ENCODE assay signal across 23 cellular contexts in genomic region chr6:45661667-45662066, GRCh38.
A peak's percentile ranks its signal among the peaks of the same experiment; 100 is the strongest.
DNase-seq lines count a peak whose midpoint lies in the region; ATAC-seq, FAIRE-seq and TF ChIP-seq lines count a peak whose summit lies in the region.
"Had no signal": no experiment of that assay in that cellular context is flagged by ENCODE, and none has a peak within 500 bp of the region (broad histone marks: within the 10 kb centered on the region; RNA-seq: fewer than 3 reads in every experiment).

No MANE protein-coding gene starts in this region.

- H3K79me2 ChIP-seq in fibroblast of lung (ENCODE audit: control insufficient read depth, insufficient read depth, low read length) (no peaks in the 10 kb centered on the region), HepG2 (ENCODE audit: insufficient read depth, low read length) (no peaks in the 10 kb centered on the region)

- H2AFZ ChIP-seq in fibroblast of lung (ENCODE audit: low read length) (no peak overlapping the region), HepG2 (ENCODE audit: low read length) (no peak overlapping the region)

- no peaks in the 10 kb centered on the region for H3K36me3 ChIP-seq in fibroblast of lung (ENCODE audit: control insufficient read depth, insufficient read depth, low read length)
- H3K36me3 ChIP-seq in gastroesophageal sphincter, result no peaks in the 10 kb centered on the region
- H3K36me3 ChIP-seq in HepG2 (replicated peaks in 1 of 2; ENCODE audit: control insufficient read depth in 1 of 2, insufficient read depth in 2 of 2, low read length in 2 of 2), result no peaks in the 10 kb centered on the region
- H3K36me3 ChIP-seq: esophagus squamous epithelium, right lobe of liver, upper lobe of right lung had no signal

- no peak for FAIRE-seq in HepG2 (lab: Jason Lieb, UNC)
- FAIRE-seq: A549 had no signal

- peaks cover 71% of the 10 kb centered on the region for H3K4me1 Mint-ChIP-seq in T-helper 2 cell treated with Interferon-gamma antibody and Interleukin-4, amounts not matched to agents 5 μg/mL and 100 μg/mL, for 36 hours (ENCODE audit: low read depth)

- ATAC-seq in gastroesophageal sphincter (no peak), GM19351 (IDR thresholded peaks at IDR 0.05; ENCODE audit: unreplicated experiment) (no peak), HepG2 (no peak)
- ATAC-seq: A549; activated CD4-positive, alpha-beta T cell treated with anti-CD3 and anti-CD28 coated beads for 36 hours; right lobe of liver; upper lobe of right lung had no signal

- no peak for TF ChIP-seq RAD21 in HepG2 (CRISPR knock-in tag; IDR thresholded peaks at IDR 0.05)

- no peaks in the 10 kb centered on the region for H3K27me3 ChIP-seq in fibroblast of lung (ENCODE audit: control insufficient read depth, insufficient read depth, low read length)
- peaks cover 52% of the 10 kb centered on the region for H3K27me3 ChIP-seq in gastroesophageal sphincter
- H3K27me3 ChIP-seq in HepG2 (ENCODE audit: control insufficient read depth in 1 of 2, insufficient read depth in 2 of 2, low read length in 2 of 2), result peaks cover 6 to 37% of the 10 kb centered on the region in 2 experiments
- H3K27me3 ChIP-seq: right lobe of liver had no signal

- in situ Hi-C loops in G401 (cut with HindIII; ENCODE audit: low sequenced_read_pairs) (no loop called here), HepG2 (cut with HindIII; ENCODE audit: extremely low pct_ligation_motif_present, low pct_unique_long_range_greater_than_20kb) (no loop called here)

- H3K4me3 ChIP-seq in fibroblast of lung (replicated peaks in 1 of 4; ENCODE audit: control extremely low read depth in 1 of 4, insufficient read depth in 1 of 4, low read depth in 3 of 4, low read length in 4 of 4) (no peak overlapping the region), gastroesophageal sphincter (no peak overlapping the region), HepG2 (replicated peaks in 1 of 3; ENCODE audit: insufficient read depth in 1 of 3, low read depth in 2 of 3, low read length in 3 of 3) (no peak overlapping the region)
- H3K4me3 ChIP-seq: A549, esophagus squamous epithelium, right lobe of liver, upper lobe of right lung had no signal

- DNase-seq in T-helper 2 cell treated with Interferon-gamma antibody and Interleukin-4, amounts not matched to agents 5 μg/mL and 100 μg/mL, for 36 hours (ENCODE audit: low spot score), result no peak
- DNase-seq in T-helper 2 cell, result no peak
- DNase-seq in RPMI7951 (ENCODE audit: low read depth), result peak; percentile 80
- peak; percentile 72 to 88 for DNase-seq in fibroblast of lung (ENCODE audit: low read depth in 2 of 2)
- no peak for DNase-seq in G401 (ENCODE audit: low spot score)
- no peak for DNase-seq in HepG2 (ENCODE audit: low spot score)
- DNase-seq: activated CD4-positive, alpha-beta T cell treated with anti-CD3 and anti-CD28 coated beads for 36 hours; activated T-cell treated with anti-CD3 and anti-CD28 coated beads, Interleukin-2, amount 50 U/mL, for 48 hours; anterior cingulate cortex; COR-L47; dermis blood vessel endothelial cell; esophagus squamous epithelium; H9; KG1; NCI-H1417; right lobe of liver; stimulated activated naive CD4-positive, alpha-beta T cell; upper lobe of right lung had no signal

- POLR2A ChIA-PET in HepG2 (lab: Yijun Ruan, JAX), result no interaction called here

- H4K20me1 ChIP-seq in fibroblast of lung (ENCODE audit: control insufficient read depth, extremely low read depth, insufficient read depth, low read length) (no peaks in the 10 kb centered on the region), HepG2 (ENCODE audit: insufficient read depth, low read length) (no peaks in the 10 kb centered on the region)

- H3K36me3 Mint-ChIP-seq in T-helper 2 cell treated with Interferon-gamma antibody and Interleukin-4, amounts not matched to agents 5 μg/mL and 100 μg/mL, for 36 hours (ENCODE audit: low read depth), result peaks cover 11% of the 10 kb centered on the region
- H3K36me3 Mint-ChIP-seq: memory B cell had no signal

- H3K9ac ChIP-seq in fibroblast of lung (ENCODE audit: insufficient read depth, low read length) (no peak overlapping the region), HepG2 (ENCODE audit: insufficient read depth, low read depth, low read length) (no peak overlapping the region)

- intact Hi-C loops in HepG2 (cut with micrococcal nuclease; ENCODE audit: unreplicated experiment), result no loop called here

- peaks cover 17% of the 10 kb centered on the region for H3K4me1 ChIP-seq in fibroblast of lung (ENCODE audit: control insufficient read depth, extremely low read depth, insufficient read depth, low read length)
- peaks cover 0 to 13% (median 0%) of the 10 kb centered on the region in 3 donors for H3K4me1 ChIP-seq in gastroesophageal sphincter
- H3K4me1 ChIP-seq in HepG2 (ENCODE audit: insufficient read depth, low read length), result no peaks in the 10 kb centered on the region
- H3K4me1 ChIP-seq: upper lobe of right lung had no signal

- TF ChIP-seq EP300 in gastroesophageal sphincter (IDR thresholded peaks at IDR 0.05) (no peak), HepG2 (IDR thresholded peaks at IDR 0.05; ENCODE audit: low read depth in 2 of 2, low read length in 2 of 2) (no peak), HepG2 (CRISPR knock-in tag; IDR thresholded peaks at IDR 0.05; ENCODE audit: borderline replicate concordance) (no peak)

- H3K4me3 Mint-ChIP-seq in T-helper 2 cell treated with Interferon-gamma antibody and Interleukin-4, amounts not matched to agents 5 μg/mL and 100 μg/mL, for 36 hours, result no peak overlapping the region
- H3K4me3 Mint-ChIP-seq: activated CD4-positive, alpha-beta T cell treated with anti-CD3 and anti-CD28 coated beads for 36 hours; H9; memory B cell; neural crest cell had no signal

- no TSS peak for BruUV-seq in HepG2 (replicated peaks; lab: Mats Ljungman, UMichigan)

- WGBS in gastroesophageal sphincter (ENCODE audit: low coverage in 1 of 2), 2 donors, result 40% methylated on average over 1 of the region's 6 CpGs; no CpG with 5 or more reads in 1 of the 2 donors
- WGBS in HepG2 (ENCODE audit: low lambda C conversion rate), result 7% methylated on average over 6 of the region's 6 CpGs

- no peaks in the 10 kb centered on the region for H3K9me3 ChIP-seq in fibroblast of lung (ENCODE audit: control insufficient read depth, insufficient read depth, low read depth, low read length)
- H3K9me3 ChIP-seq in gastroesophageal sphincter, result no peaks in the 10 kb centered on the region
- H3K9me3 ChIP-seq in HepG2 (ENCODE audit: low read length), result no peaks in the 10 kb centered on the region
- H3K9me3 ChIP-seq: esophagus squamous epithelium, right lobe of liver, upper lobe of right lung had no signal

- TF ChIP-seq CTCF in fibroblast of lung (conservative IDR thresholded peaks at IDR 0.05 in 1 of 2, IDR thresholded peaks at IDR 0.05 in 1 of 2; ENCODE audit: low read depth in 1 of 2, low read length in 2 of 2) (no peak), gastroesophageal sphincter (IDR thresholded peaks at IDR 0.05) (no peak), HepG2 (CRISPR knock-in tag; IDR thresholded peaks at IDR 0.05) (no peak)

- no peak for TF ChIP-seq POLR2A in gastroesophageal sphincter (IDR thresholded peaks at IDR 0.05)
- no peak for TF ChIP-seq POLR2A in HepG2 (IDR thresholded peaks at IDR 0.05; ENCODE audit: insufficient read depth in 1 of 2, low read depth in 2 of 2, low read length in 2 of 2)

- peaks cover 2% of the 10 kb centered on the region for H3K27me3 Mint-ChIP-seq in T-helper 2 cell treated with Interferon-gamma antibody and Interleukin-4, amounts not matched to agents 5 μg/mL and 100 μg/mL, for 36 hours (ENCODE audit: low read depth)

- H3K27ac ChIP-seq in fibroblast of lung (ENCODE audit: insufficient read depth, low read length), result no peak overlapping the region
- H3K27ac ChIP-seq in gastroesophageal sphincter, result no peak overlapping the region
- no peak overlapping the region for H3K27ac ChIP-seq in HepG2 (ENCODE audit: extremely low read length, insufficient read depth, low read length)
- H3K27ac ChIP-seq: esophagus squamous epithelium, right lobe of liver, upper lobe of right lung had no signal

- peaks cover 6% of the 10 kb centered on the region for H3K9me3 Mint-ChIP-seq in T-helper 2 cell treated with Interferon-gamma antibody and Interleukin-4, amounts not matched to agents 5 μg/mL and 100 μg/mL, for 36 hours
- H3K9me3 Mint-ChIP-seq: memory B cell, neural crest cell had no signal

- CTCF ChIA-PET in HepG2 (lab: Yijun Ruan, JAX; ENCODE audit: low intra/inter-chr PET ratio, low total read pairs), result no interaction called here

- H3K4me2 ChIP-seq in fibroblast of lung (ENCODE audit: extremely low read depth, insufficient read depth, low read length), result no peak overlapping the region
- no peak overlapping the region for H3K4me2 ChIP-seq in HepG2 (ENCODE audit: low read depth, low read length)
- H3K4me2 ChIP-seq: A549 had no signal

- peak overlapping the region; percentile 39 for H3K27ac Mint-ChIP-seq in T-helper 2 cell treated with Interferon-gamma antibody and Interleukin-4, amounts not matched to agents 5 μg/mL and 100 μg/mL, for 36 hours
- H3K27ac Mint-ChIP-seq: activated CD4-positive, alpha-beta T cell treated with anti-CD3 and anti-CD28 coated beads for 36 hours; H9; memory B cell had no signal

TF ChIP-seq in HepG2, 621 proteins besides CTCF, POLR2A, EP300 and RAD21 (continues in another document):
- TF ChIP-seq SOX13 (IDR thresholded peaks at IDR 0.05), result no peak
- TF ChIP-seq SOX13 (CRISPR knock-in tag; conservative IDR thresholded peaks at IDR 0.05 in 1 of 2, IDR thresholded peaks at IDR 0.05 in 1 of 2), result no peak
- TF ChIP-seq ZNF446 (CRISPR knock-in tag; IDR thresholded peaks at IDR 0.05), result no peak
- no peak for TF ChIP-seq RNF219 (CRISPR knock-in tag; IDR thresholded peaks at IDR 0.05)
- no peak for TF ChIP-seq ZNF749 (CRISPR knock-in tag; IDR thresholded peaks at IDR 0.05; ENCODE audit: borderline replicate concordance)
- TF ChIP-seq HMG20B (CRISPR knock-in tag; conservative IDR thresholded peaks at IDR 0.05), result no peak

Comparison
In these comparisons a context has a peak if more than half of its experiments do, and no peak if none do; other contexts are left out.
1. DNase-seq: peak in RPMI7951 (single experiment) and fibroblast of lung (2 of 2); none in T-helper 2 cell treated with Interferon-gamma antibody and Interleukin-4, amounts not matched to agents 5 μg/mL and 100 μg/mL, for 36 hours (single experiment), T-helper 2 cell (0 of 5), G401 (single experiment) and HepG2 (single experiment).